ENCODE assay signal across 10 cellular contexts in genomic region chr22:46079093-46079860, GRCh38.
A peak's percentile ranks its signal among the peaks of the same experiment; 100 is the strongest.
DNase-seq lines count a peak whose midpoint lies in the region; ATAC-seq and TF ChIP-seq lines count a peak whose summit lies in the region.
"Had no signal": no experiment of that assay in that cellular context is flagged by ENCODE, and none has a peak within 500 bp of the region (broad histone marks: within the 10 kb centered on the region; RNA-seq: fewer than 3 reads in every experiment).

No MANE protein-coding gene starts in this region.

- H3K9me3 Mint-ChIP-seq in CD14-positive monocyte (no peaks in the 10 kb centered on the region), neural progenitor cell (no peaks in the 10 kb centered on the region)

- peak overlapping the region; percentile 92 for H3K27ac ChIP-seq in rectal smooth muscle tissue (ENCODE audit: low read depth, low read length)
- no peak overlapping the region for H3K27ac ChIP-seq in neural progenitor cell
- H3K27ac ChIP-seq: WERI-Rb-1 had no signal

- H3K4me3 ChIP-seq in foreskin fibroblast (ENCODE audit: low read depth in 1 of 2, low read length in 2 of 2) (peak overlapping the region; percentile 68 to 86), rectal smooth muscle tissue (ENCODE audit: low read length) (peak overlapping the region; percentile 57), neural progenitor cell (no peak overlapping the region)

- H3K9ac ChIP-seq in rectal smooth muscle tissue (ENCODE audit: low read length) (peak overlapping the region; percentile 32), neural progenitor cell (no peak overlapping the region)

- H3K9me3 ChIP-seq in neural progenitor cell (ENCODE audit: low read depth), result no peaks in the 10 kb centered on the region

- H3K27ac Mint-ChIP-seq in CD14-positive monocyte, result peak overlapping the region in 4 of 7 donors; percentile 50 to 86 (median 70)
- no peak overlapping the region for H3K27ac Mint-ChIP-seq in neural progenitor cell
- H3K27ac Mint-ChIP-seq: activated naive CD8-positive, alpha-beta T cell had no signal

- H3K4me2 ChIP-seq in neural progenitor cell, result no peak overlapping the region

- no peaks in the 10 kb centered on the region for H3F3A ChIP-seq in neural progenitor cell (ENCODE audit: low read depth)

- H3K27me3 Mint-ChIP-seq in CD14-positive monocyte (ENCODE audit: low read depth in 3 of 3), result no peaks in the 10 kb centered on the region
- peaks cover 7% of the 10 kb centered on the region for H3K27me3 Mint-ChIP-seq in neural progenitor cell (ENCODE audit: insufficient read depth, low read depth)
- H3K27me3 Mint-ChIP-seq: activated naive CD8-positive, alpha-beta T cell had no signal

- ATAC-seq in SK-N-SH treated with all-trans-retinoic acid at 6 μM for 48 hours (peak; percentile 9), GM21737 (IDR thresholded peaks at IDR 0.05; ENCODE audit: unreplicated experiment) (no peak)

- H4K20me1 ChIP-seq in neural progenitor cell (ENCODE audit: low read depth), result no peaks in the 10 kb centered on the region

- intact Hi-C loops in CD14-positive monocyte (cut with micrococcal nuclease), result loop anchor here in 1 of 2 donors (5.0 kb wide), 1 partner anchor 33 kb away; no protein-coding TSS in a partner anchor

- peaks cover 18% of the 10 kb centered on the region for H3K4me1 Mint-ChIP-seq in CD14-positive monocyte
- H3K4me1 Mint-ChIP-seq in neural progenitor cell, result no peaks in the 10 kb centered on the region

- TF ChIP-seq CTCF in CD14-positive monocyte (IDR thresholded peaks at IDR 0.05) (no peak), foreskin fibroblast (IDR thresholded peaks at IDR 0.05; ENCODE audit: low read depth, low read length) (no peak), neural progenitor cell (IDR thresholded peaks at IDR 0.05) (no peak)

- no peaks in the 10 kb centered on the region for H3K79me2 ChIP-seq in neural progenitor cell (ENCODE audit: low read depth)

- H3K36me3 Mint-ChIP-seq in CD14-positive monocyte (peaks cover 22 to 60% of the 10 kb centered on the region in 2 donors), neural progenitor cell (no peaks in the 10 kb centered on the region)
- H3K36me3 Mint-ChIP-seq: activated naive CD8-positive, alpha-beta T cell had no signal

- H3K4me1 ChIP-seq in rectal smooth muscle tissue (ENCODE audit: control insufficient read depth, insufficient read depth, low read length), result peaks cover 69% of the 10 kb centered on the region
- H3K4me1 ChIP-seq in neural progenitor cell, result no peaks in the 10 kb centered on the region

- H3K36me3 ChIP-seq in rectal smooth muscle tissue (ENCODE audit: control insufficient read depth, insufficient read depth, low read length), result peaks cover 6% of the 10 kb centered on the region
- H3K36me3 ChIP-seq in neural progenitor cell, result no peaks in the 10 kb centered on the region

- DNase-seq in CD14-positive monocyte (ENCODE audit: low spot score), result no peak
- no peak for DNase-seq in foreskin fibroblast
- no peak for DNase-seq in NCI-H2171 treated with DMSO at 0.1 percent for 48 hours (lab: John Stamatoyannopoulos, UW)
- no peak for DNase-seq in NCI-H526 treated with DMSO at 0.1 percent for 48 hours (lab: John Stamatoyannopoulos, UW)
- no peak for DNase-seq in neural progenitor cell (ENCODE audit: low spot score)
- DNase-seq: WERI-Rb-1 had no signal

- H3K4me3 Mint-ChIP-seq in CD14-positive monocyte (no peak overlapping the region), neural progenitor cell (no peak overlapping the region)
- H3K4me3 Mint-ChIP-seq: activated naive CD8-positive, alpha-beta T cell had no signal

- H3K27me3 ChIP-seq in rectal smooth muscle tissue (ENCODE audit: control insufficient read depth, insufficient read depth, low read length) (no peaks in the 10 kb centered on the region), neural progenitor cell (peaks cover 40% of the 10 kb centered on the region)

- H2AFZ ChIP-seq in neural progenitor cell (replicated peaks), result no peak overlapping the region

TF ChIP-seq in SK-N-SH treated with all-trans-retinoic acid at 6 μM for 48 hours, 23 proteins besides CTCF, POLR2A, EP300 and RAD21:
- TF ChIP-seq ZFP3 (CRISPR knock-in tag; IDR thresholded peaks at IDR 0.05) (no peak; the same call in 1 of the 2 replicates), CREB5 (CRISPR knock-in tag; IDR thresholded peaks at IDR 0.05; ENCODE audit: low read depth) (no peak), RARB (CRISPR knock-in tag; IDR thresholded peaks at IDR 0.05) (no peak), CSRNP3 (CRISPR knock-in tag; IDR thresholded peaks at IDR 0.05) (peak; percentile 55; the same call in 1 of the 2 replicates), ZNF8 (CRISPR knock-in tag; IDR thresholded peaks at IDR 0.05) (no peak), ZFP30 (CRISPR knock-in tag; IDR thresholded peaks at IDR 0.05) (no peak), PPARA (CRISPR knock-in tag; IDR thresholded peaks at IDR 0.05; ENCODE audit: borderline replicate concordance) (no peak)
